In genomic region chr10:124709862-124710261, GRCh38 we compare ENCODE assay signal across 9 cellular contexts. TPM values are rescaled to one million over a fixed set of nuclear protein-coding genes. Genes with fewer than 3 reads are reported as not detected.
DNase-seq lines count a peak whose midpoint lies in the region; ATAC-seq and TF ChIP-seq lines count a peak whose summit lies in the region.
"Had no signal": no experiment of that assay in that cellular context is flagged by ENCODE, and none has a peak within 500 bp of the region (broad histone marks: within the 10 kb centered on the region; RNA-seq: fewer than 3 reads in every experiment).

No MANE protein-coding gene starts in this region.

- peaks cover 52 to 76% (median 60%) of the 10 kb centered on the region in 3 donors for H3K4me1 Mint-ChIP-seq in IgD-negative memory B cell

- H3K27me3 ChIP-seq in effector memory CD4-positive, alpha-beta T cell (replicated peaks; ENCODE audit: control insufficient read depth, insufficient read depth, low read length, poor library complexity, severe bottlenecking): no peaks in the 10 kb centered on the region
- no peaks in the 10 kb centered on the region for H3K27me3 ChIP-seq in stomach

- in situ Hi-C loops in ACHN (cut with HindIII; ENCODE audit: low pct_ligation_motif_present, low pct_unique_long_range_greater_than_20kb, low sequenced_read_pairs): no loop called here

- no peak for TF ChIP-seq EP300 in stomach (IDR thresholded peaks at IDR 0.05)

- no peaks in the 10 kb centered on the region for H3K9me3 ChIP-seq in effector memory CD4-positive, alpha-beta T cell (ENCODE audit: control insufficient read depth, low read length)
- H3K9me3 ChIP-seq in mucosa of descending colon (no peaks in the 10 kb centered on the region), stomach (no peaks in the 10 kb centered on the region)

- TF ChIP-seq CTCF in mucosa of descending colon (IDR thresholded peaks at IDR 0.05): no peak
- TF ChIP-seq CTCF in stomach (IDR thresholded peaks at IDR 0.05): no peak

- H3K4me3 Mint-ChIP-seq in IgD-negative memory B cell: peak overlapping the region in 2 of 4 donors; percentile 25 to 46

- no peak for DNase-seq in effector memory CD4-positive, alpha-beta T cell
- peak; percentile 85 to 89 (median 87) for DNase-seq in mucosa of descending colon
- DNase-seq in stomach: peak; percentile 81
- DNase-seq in NK-92 treated with Interleukin-12 subunit alpha and Interleukin-12 subunit beta, amount 100 ng/mL, for 24 hours (lab: John Stamatoyannopoulos, UW): no peak
- DNase-seq in ACHN: no peak
- DNase-seq: NCI-H1694 treated with DMSO at 0.1 percent for 48 hours had no signal

- TF ChIP-seq POLR2A in stomach (IDR thresholded peaks at IDR 0.05): no peak

- peaks cover 80% of the 10 kb centered on the region for H3K4me1 ChIP-seq in effector memory CD4-positive, alpha-beta T cell (ENCODE audit: control insufficient read depth, insufficient read depth, low read length, poor library complexity, severe bottlenecking)
- H3K4me1 ChIP-seq in mucosa of descending colon (ENCODE audit: low read depth) (peaks cover 59% of the 10 kb centered on the region), stomach (peaks cover 45 to 88% (median 72%) of the 10 kb centered on the region in 4 donors)

- peak overlapping the region; percentile 27 for H3K27ac ChIP-seq in effector memory CD4-positive, alpha-beta T cell (ENCODE audit: insufficient read depth, low read length, poor library complexity, severe bottlenecking)
- peak overlapping the region; percentile 36 to 83 (median 56) for H3K27ac ChIP-seq in stomach

- H3K9me3 Mint-ChIP-seq in IgD-negative memory B cell: no peaks in the 10 kb centered on the region

- WGBS in stomach, 5 donors: 29 to 63% (median 44%) methylated on average over 10 of the region's 10 CpGs

- peak; percentile 90 for ATAC-seq in mucosa of descending colon
- no peak for ATAC-seq in HG03442 (IDR thresholded peaks at IDR 0.05; ENCODE audit: unreplicated experiment)
- ATAC-seq in HG03159 (IDR thresholded peaks at IDR 0.05; ENCODE audit: unreplicated experiment): no peak

- peaks cover 4% of the 10 kb centered on the region for H3K36me3 Mint-ChIP-seq in IgD-negative memory B cell

- peaks cover 14% of the 10 kb centered on the region for H3K36me3 ChIP-seq in effector memory CD4-positive, alpha-beta T cell (ENCODE audit: control insufficient read depth, insufficient read depth, low read length)
- H3K36me3 ChIP-seq in mucosa of descending colon (ENCODE audit: low read depth): no peaks in the 10 kb centered on the region
- H3K36me3 ChIP-seq in stomach: peaks cover 10 to 18% (median 16%) of the 10 kb centered on the region in 4 donors

- intact Hi-C loops in mucosa of descending colon (cut with DNase I, micrococcal nuclease): no loop called here
- intact Hi-C loops in stomach (cut with DNase I; ENCODE audit: low total_unique reads): no loop called here

- H3K27me3 Mint-ChIP-seq in IgD-negative memory B cell: no peaks in the 10 kb centered on the region

- peak overlapping the region in 2 of 3 donors; percentile 57 to 89 for H3K27ac Mint-ChIP-seq in IgD-negative memory B cell

- H3K4me3 ChIP-seq in effector memory CD4-positive, alpha-beta T cell (ENCODE audit: insufficient read depth, low read depth, low read length, poor library complexity, severe bottlenecking): no peak overlapping the region
- H3K4me3 ChIP-seq in mucosa of descending colon: no peak overlapping the region
- H3K4me3 ChIP-seq in stomach: no peak overlapping the region

RNA-seq across cellular contexts. Expression of gene FAM53B, which starts 34.3 kb away (rescaled TPM):
- 48.9 TPM for polyA plus RNA-seq in IgD-negative memory B cell
- 10 to 100 TPM; 37.2 to 48.0 (median 44.2) TPM for total RNA-seq in mucosa of descending colon
- total RNA-seq in stomach: 10 to 100 TPM in 4 of 5 donors, 1 to 10 TPM in 1; 9.4 to 46.9 (median 19.3) TPM
- polyA plus RNA-seq in stomach: 1 to 10 TPM; 5.7 to 9.3 (median 8.2) TPM

Comparison
In these comparisons a context has a peak if more than half of its experiments do, and no peak if none do; other contexts are left out.
1. DNase-seq: peak in mucosa of descending colon (3 of 3) and stomach (single experiment); none in effector memory CD4-positive, alpha-beta T cell (0 of 3), NK-92 treated with Interleukin-12 subunit alpha and Interleukin-12 subunit beta, amount 100 ng/mL, for 24 hours (single experiment) and ACHN (single experiment).